Comparison of ENCODE assay signal across 18 cellular contexts in genomic region chr1:7358346-7358745, GRCh38.
DNase-seq lines count a peak whose midpoint lies in the region; ATAC-seq and TF ChIP-seq lines count a peak whose summit lies in the region.
"Had no signal": no experiment of that assay in that cellular context is flagged by ENCODE, and none has a peak within 500 bp of the region (broad histone marks: within the 10 kb centered on the region; RNA-seq: fewer than 3 reads in every experiment).

No MANE protein-coding gene starts in this region.

- peaks cover 6% of the 10 kb centered on the region for H3K27me3 ChIP-seq in IMR-90 (ENCODE audit: control insufficient read depth, insufficient read depth, low read length)
- no peaks in the 10 kb centered on the region for H3K27me3 ChIP-seq in foreskin keratinocyte
- H3K27me3 ChIP-seq: BLaER1 had no signal

- CTCF ChIA-PET in IMR-90 (lab: Yijun Ruan, JAX) = interaction anchor here (0.6 kb wide), 1 partner anchor 35 kb away, joined by 3 read pairs; no protein-coding TSS in a partner anchor

- intact Hi-C loops in IMR-90 (cut with micrococcal nuclease) = no loop called here

- no peak overlapping the region for H3K14ac ChIP-seq in IMR-90 (replicated peaks; ENCODE audit: low read depth, low read length)

- TF ChIP-seq POLR2A in IMR-90 (IDR thresholded peaks at IDR 0.05; ENCODE audit: low read depth, low read length) = no peak

- H2BK20ac ChIP-seq in IMR-90 (ENCODE audit: low read depth, low read length) = no peak overlapping the region

- H2BK5ac ChIP-seq in IMR-90 (ENCODE audit: low read depth, low read length, poor library complexity, severe bottlenecking) = no peak overlapping the region

- no peak for TF ChIP-seq RAD21 in IMR-90 (IDR thresholded peaks at IDR 0.05; ENCODE audit: low read length)

- H2AK5ac ChIP-seq in IMR-90 (ENCODE audit: low read depth, low read length) = no peak overlapping the region

- POLR2A ChIA-PET in IMR-90 (lab: Charles Lee; ENCODE audit: unreplicated experiment) = no interaction called here

- H3K36me3 ChIP-seq in IMR-90 (ENCODE audit: control insufficient read depth, insufficient read depth, low read length) = no peaks in the 10 kb centered on the region
- H3K36me3 ChIP-seq: BLaER1 had no signal

- H3K9me3 ChIP-seq in IMR-90 (ENCODE audit: control insufficient read depth, insufficient read depth, low read length) = no peaks in the 10 kb centered on the region
- H3K9me3 ChIP-seq: Caco-2 had no signal

- no peaks in the 10 kb centered on the region for H3K4me1 ChIP-seq in IMR-90 (ENCODE audit: control insufficient read depth, insufficient read depth, low read length)
- no peaks in the 10 kb centered on the region for H3K4me1 ChIP-seq in foreskin keratinocyte
- H3K4me1 ChIP-seq: Caco-2 had no signal

- TF ChIP-seq CTCF in IMR-90 (conservative IDR thresholded peaks at IDR 0.05; ENCODE audit: low read depth, low read length) (no peak), foreskin keratinocyte (conservative IDR thresholded peaks at IDR 0.05) (no peak)

- no peak overlapping the region for H2BK120ac ChIP-seq in IMR-90 (ENCODE audit: low read depth, low read length)

- H3K9me1 ChIP-seq in IMR-90 (ENCODE audit: insufficient read depth, low read length) = no peaks in the 10 kb centered on the region

- H3K27ac ChIP-seq in IMR-90 (ENCODE audit: insufficient read depth, low read length) = no peak overlapping the region
- H3K27ac ChIP-seq in foreskin keratinocyte = no peak overlapping the region
- H3K27ac ChIP-seq: 22Rv1, BLaER1, C4-2B, GM23248 had no signal

- no peak overlapping the region for H3K4me2 ChIP-seq in IMR-90 (ENCODE audit: low read depth, low read length)
- H3K4me2 ChIP-seq: BLaER1 had no signal

- H3K9ac ChIP-seq in IMR-90 (ENCODE audit: low read depth, low read length) = no peak overlapping the region
- H3K9ac ChIP-seq: BLaER1, GM23248 had no signal

- H4K5ac ChIP-seq in IMR-90 (ENCODE audit: low read depth, low read length) = no peak overlapping the region

- dilution Hi-C loops in IMR-90 (cut with HindIII; ENCODE audit: low sequenced_read_pairs, unreplicated experiment) = no loop called here

- H4K91ac ChIP-seq in IMR-90 (ENCODE audit: insufficient read depth, low read depth, low read length) = no peak overlapping the region

- WGBS in IMR-90 (ENCODE audit: extremely low coverage in 2 of 2, insufficient read length in 1 of 2), 2 experiments = no CpG with 5 or more reads among the region's 12 CpGs

- in situ Hi-C loops in IMR-90 (cut with MboI; ENCODE audit: low sequenced_read_pairs) = no loop called here

- peak overlapping the region; percentile 41 for H2AFZ ChIP-seq in IMR-90 (replicated peaks; ENCODE audit: low read length, poor library complexity)
- H2AFZ ChIP-seq: GM23248 had no signal

- no peaks in the 10 kb centered on the region; the same call in 1 of the 2 replicates for H4K20me1 ChIP-seq in IMR-90 (ENCODE audit: insufficient read depth, low read length)
- H4K20me1 ChIP-seq: BLaER1 had no signal

- H3K23ac ChIP-seq in IMR-90 (ENCODE audit: low read depth, low read length) = no peak overlapping the region

- no peak for ATAC-seq in IMR-90 (ENCODE audit: low read depth)
- peak; percentile 48 for ATAC-seq in foreskin keratinocyte
- no peak for ATAC-seq in GM18519 (IDR thresholded peaks at IDR 0.05; ENCODE audit: low FRiP score, unreplicated experiment)
- ATAC-seq: CD8-positive, alpha-beta T cell; HCT116 had no signal

- H4K8ac ChIP-seq in IMR-90 (ENCODE audit: low read depth in 2 of 2, low read length in 2 of 2) = no peak overlapping the region

- H3K79me1 ChIP-seq in IMR-90 (ENCODE audit: low read depth in 1 of 2, low read length in 2 of 2) = no peaks in the 10 kb centered on the region

- H2BK15ac ChIP-seq in IMR-90 (ENCODE audit: low read depth, low read length) = no peak overlapping the region

- H3K4ac ChIP-seq in IMR-90 (ENCODE audit: low read depth, low read length) = no peak overlapping the region

- H3K18ac ChIP-seq in IMR-90 (ENCODE audit: low read depth, low read length) = no peak overlapping the region

- no peak overlapping the region for H3K56ac ChIP-seq in IMR-90 (ENCODE audit: extremely low read depth, insufficient read depth, low read length)

- DNase-seq in IMR-90 (no peak), NCI-H69 (lab: John Stamatoyannopoulos, UW) (peak; percentile 7), foreskin keratinocyte (no peak), renal cortical epithelial cell (ENCODE audit: low read depth) (peak; percentile 15), midbrain (lab: John Stamatoyannopoulos, UW) (no peak), activated T-cell treated with anti-CD3 and anti-CD28 coated beads for 4 hours (no peak)
- DNase-seq: Caco-2; CD4-positive, CD25-positive, alpha-beta regulatory T cell; CD8-positive, alpha-beta T cell; DMS153; DND-41; GM23248; H7 had no signal

- no TSS peak for BruUV-seq in IMR-90 (replicated peaks; lab: Mats Ljungman, UMichigan)

- H3K4me3 ChIP-seq in IMR-90 (ENCODE audit: insufficient read depth, low read depth, low read length) = no peak overlapping the region
- H3K4me3 ChIP-seq: BLaER1, GM23248 had no signal

- H2AK9ac ChIP-seq in IMR-90 (replicated peaks; ENCODE audit: low read depth, low read length, poor library complexity) = no peak overlapping the region

TF ChIP-seq in IMR-90, 13 proteins besides CTCF, POLR2A, EP300 and RAD21:
- TF ChIP-seq MXI1 (IDR thresholded peaks at IDR 0.05; ENCODE audit: borderline replicate concordance, low read depth, low read length) (no peak), SMC3 (IDR thresholded peaks at IDR 0.05; ENCODE audit: low read depth, low read length) (no peak), CEBPB (IDR thresholded peaks at IDR 0.05; ENCODE audit: low read depth, low read length) (no peak), NFE2L2 (IDR thresholded peaks at IDR 0.05; ENCODE audit: low read depth, low read length) (no peak), MAZ (IDR thresholded peaks at IDR 0.05; ENCODE audit: borderline replicate concordance, low read depth, low read length) (no peak), BHLHE40 (IDR thresholded peaks at IDR 0.05; ENCODE audit: low read depth, low read length) (no peak), CHD1 (IDR thresholded peaks at IDR 0.05; ENCODE audit: low read depth, low read length) (no peak), MAFK (IDR thresholded peaks at IDR 0.05; ENCODE audit: low read depth, low read length) (no peak), FOS (IDR thresholded peaks at IDR 0.05; ENCODE audit: low read depth, low read length) (no peak)
- TF ChIP-seq, protein P1, sequence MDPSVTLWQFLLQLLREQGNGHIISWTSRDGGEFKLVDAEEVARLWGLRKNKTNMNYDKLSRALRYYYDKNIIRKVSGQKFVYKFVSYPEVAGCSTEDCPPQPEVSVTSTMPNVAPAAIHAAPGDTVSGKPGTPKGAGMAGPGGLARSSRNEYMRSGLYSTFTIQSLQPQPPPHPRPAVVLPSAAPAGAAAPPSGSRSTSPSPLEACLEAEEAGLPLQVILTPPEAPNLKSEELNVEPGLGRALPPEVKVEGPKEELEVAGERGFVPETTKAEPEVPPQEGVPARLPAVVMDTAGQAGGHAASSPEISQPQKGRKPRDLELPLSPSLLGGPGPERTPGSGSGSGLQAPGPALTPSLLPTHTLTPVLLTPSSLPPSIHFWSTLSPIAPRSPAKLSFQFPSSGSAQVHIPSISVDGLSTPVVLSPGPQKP (IDR thresholded peaks at IDR 0.05; ENCODE audit: borderline replicate concordance, low read depth, low read length) = no peak
- TF ChIP-seq, protein P2, sequence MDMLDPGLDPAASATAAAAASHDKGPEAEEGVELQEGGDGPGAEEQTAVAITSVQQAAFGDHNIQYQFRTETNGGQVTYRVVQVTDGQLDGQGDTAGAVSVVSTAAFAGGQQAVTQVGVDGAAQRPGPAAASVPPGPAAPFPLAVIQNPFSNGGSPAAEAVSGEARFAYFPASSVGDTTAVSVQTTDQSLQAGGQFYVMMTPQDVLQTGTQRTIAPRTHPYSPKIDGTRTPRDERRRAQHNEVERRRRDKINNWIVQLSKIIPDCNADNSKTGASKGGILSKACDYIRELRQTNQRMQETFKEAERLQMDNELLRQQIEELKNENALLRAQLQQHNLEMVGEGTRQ (IDR thresholded peaks at IDR 0.05; ENCODE audit: low read depth, low read length) = no peak

Comparison
In these comparisons a context has a peak if more than half of its experiments do, and no peak if none do; other contexts are left out.
1. DNase-seq: peak in NCI-H69 (single experiment) and renal cortical epithelial cell (single experiment); none in IMR-90 (single experiment), foreskin keratinocyte (0 of 2), midbrain (single experiment) and activated T-cell treated with anti-CD3 and anti-CD28 coated beads for 4 hours (single experiment).